ENCODE assay signal across 1 cellular context in the genomic region with DNA sequence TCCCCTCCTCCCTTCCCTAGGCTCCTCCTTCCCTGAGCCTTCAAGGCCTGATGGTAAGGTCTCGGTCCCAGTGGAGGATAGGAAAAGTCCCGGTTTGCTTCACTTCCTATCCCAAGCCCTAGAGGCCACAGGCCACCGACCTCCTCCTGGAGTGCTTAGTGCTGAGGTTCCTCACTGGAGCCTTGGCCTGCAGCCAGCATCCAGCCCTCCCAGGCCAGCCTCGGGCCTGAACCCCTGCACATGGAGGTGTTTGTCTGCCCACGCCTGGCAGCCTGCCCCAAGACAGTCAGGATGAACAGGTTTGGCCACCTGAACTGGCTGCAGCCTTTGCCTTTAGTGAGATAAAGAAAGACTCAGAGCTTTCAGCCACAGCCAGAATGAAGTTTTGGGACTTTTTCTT.
A peak's percentile ranks its signal among the peaks of the same experiment; 100 is the strongest.
TF ChIP-seq lines count a peak whose summit lies in the region.

No MANE protein-coding gene starts in this region.

TF ChIP-seq in HCT116, 20 proteins besides CTCF, POLR2A, EP300 and RAD21 (continued from another document):
- no peak for TF ChIP-seq SRF (IDR thresholded peaks at IDR 0.05; ENCODE audit: low read depth)
- TF ChIP-seq YY1 (IDR thresholded peaks at IDR 0.05; ENCODE audit: extremely low read depth, insufficient replicate concordance, low read depth, low read length), result peak; percentile 33
- TF ChIP-seq, protein P1, sequence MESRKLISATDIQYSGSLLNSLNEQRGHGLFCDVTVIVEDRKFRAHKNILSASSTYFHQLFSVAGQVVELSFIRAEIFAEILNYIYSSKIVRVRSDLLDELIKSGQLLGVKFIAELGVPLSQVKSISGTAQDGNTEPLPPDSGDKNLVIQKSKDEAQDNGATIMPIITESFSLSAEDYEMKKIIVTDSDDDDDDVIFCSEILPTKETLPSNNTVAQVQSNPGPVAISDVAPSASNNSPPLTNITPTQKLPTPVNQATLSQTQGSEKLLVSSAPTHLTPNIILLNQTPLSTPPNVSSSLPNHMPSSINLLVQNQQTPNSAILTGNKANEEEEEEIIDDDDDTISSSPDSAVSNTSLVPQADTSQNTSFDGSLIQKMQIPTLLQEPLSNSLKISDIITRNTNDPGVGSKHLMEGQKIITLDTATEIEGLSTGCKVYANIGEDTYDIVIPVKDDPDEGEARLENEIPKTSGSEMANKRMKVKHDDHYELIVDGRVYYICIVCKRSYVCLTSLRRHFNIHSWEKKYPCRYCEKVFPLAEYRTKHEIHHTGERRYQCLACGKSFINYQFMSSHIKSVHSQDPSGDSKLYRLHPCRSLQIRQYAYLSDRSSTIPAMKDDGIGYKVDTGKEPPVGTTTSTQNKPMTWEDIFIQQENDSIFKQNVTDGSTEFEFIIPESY (IDR thresholded peaks at IDR 0.05; ENCODE audit: extremely low read depth, insufficient replicate concordance, low read length), result no peak
